Comparison of ENCODE assay signal across 14 cellular contexts in genomic region chr6:144710207-144710606, GRCh38.
DNase-seq lines count a peak whose midpoint lies in the region; ATAC-seq, FAIRE-seq and TF ChIP-seq lines count a peak whose summit lies in the region.
"Had no signal": no experiment of that assay in that cellular context is flagged by ENCODE, and none has a peak within 500 bp of the region (broad histone marks: within the 10 kb centered on the region; RNA-seq: fewer than 3 reads in every experiment).

No MANE protein-coding gene starts in this region.

- TF ChIP-seq CTCF in mammary epithelial cell (conservative IDR thresholded peaks at IDR 0.05 in 1 of 2, IDR thresholded peaks at IDR 0.05 in 1 of 2; ENCODE audit: extremely low read depth in 1 of 2, insufficient read depth in 1 of 2, low read depth in 1 of 2, low read length in 2 of 2) (no peak), keratinocyte (optimal IDR thresholded peaks at IDR 0.05 in 1 of 3, IDR thresholded peaks at IDR 0.05 in 1 of 3, conservative IDR thresholded peaks at IDR 0.05 in 1 of 3; ENCODE audit: extremely low read depth in 1 of 3, insufficient read depth in 2 of 3, low read length in 3 of 3) (no peak)

- 23% methylated on average over 3 of the region's 3 CpGs for WGBS in mammary epithelial cell (ENCODE audit: low coverage, missing lambda C conversion rate)

- H3K4me3 ChIP-seq in mammary epithelial cell (replicated peaks in 1 of 3; ENCODE audit: insufficient read depth in 1 of 3, low read depth in 2 of 3, low read length in 3 of 3) (no peak overlapping the region), keratinocyte (ENCODE audit: control insufficient read depth in 2 of 3, extremely low read depth in 1 of 3, insufficient read depth in 2 of 3, low read depth in 1 of 3, low read length in 3 of 3) (no peak overlapping the region)
- H3K4me3 ChIP-seq: hepatocyte, Peyer's patch, right atrium auricular region, thyroid gland had no signal

- H3K79me2 ChIP-seq in mammary epithelial cell (ENCODE audit: insufficient read depth, low read length) (no peaks in the 10 kb centered on the region), keratinocyte (ENCODE audit: control insufficient read depth, insufficient read depth, low read length) (no peaks in the 10 kb centered on the region)
- H3K79me2 ChIP-seq: hepatocyte had no signal

- intact Hi-C loops in mammary epithelial cell (cut with micrococcal nuclease) = loop anchor here (2.0 kb wide), 1 partner anchor 49 kb away; no protein-coding TSS in a partner anchor

- H3K9ac ChIP-seq in mammary epithelial cell (ENCODE audit: insufficient read depth, low read length) = no peak overlapping the region
- no peak overlapping the region for H3K9ac ChIP-seq in keratinocyte (ENCODE audit: control insufficient read depth, extremely low read depth, insufficient read depth, low read length)

- dilution Hi-C loops in mammary epithelial cell (cut with HindIII; ENCODE audit: low sequenced_read_pairs) = no loop called here
- dilution Hi-C loops in keratinocyte (cut with MboI; ENCODE audit: extremely low pct_ligation_motif_present, low sequenced_read_pairs) = no loop called here

- CTCF ChIA-PET in mammary epithelial cell (lab: Charles Lee; ENCODE audit: low non-redundant PET) = interaction anchor here (1.1 kb wide), 1 partner anchor 133 kb away, joined by 5 read pairs; no protein-coding TSS in a partner anchor

- no peaks in the 10 kb centered on the region for H3K9me3 ChIP-seq in mammary epithelial cell (replicated peaks; ENCODE audit: insufficient read depth, low read length)
- no peaks in the 10 kb centered on the region for H3K9me3 ChIP-seq in keratinocyte (ENCODE audit: control insufficient read depth, low read depth, low read length)
- H3K9me3 ChIP-seq: Peyer's patch, right atrium auricular region, thyroid gland had no signal

- H3K36me3 ChIP-seq in mammary epithelial cell (ENCODE audit: insufficient read depth, low read length) (no peaks in the 10 kb centered on the region), keratinocyte (ENCODE audit: control insufficient read depth in 2 of 2, extremely low read depth in 1 of 2, insufficient read depth in 2 of 2, low read length in 2 of 2) (no peaks in the 10 kb centered on the region)
- H3K36me3 ChIP-seq: Peyer's patch, right atrium auricular region had no signal

- no peaks in the 10 kb centered on the region for H3K27me3 ChIP-seq in mammary epithelial cell (ENCODE audit: insufficient read depth, low read length)
- no peaks in the 10 kb centered on the region for H3K27me3 ChIP-seq in keratinocyte (ENCODE audit: control insufficient read depth, extremely low read depth, insufficient read depth, low read length)
- H3K27me3 ChIP-seq: hepatocyte, Peyer's patch, right atrium auricular region, thyroid gland had no signal

- in situ Hi-C loops in mammary epithelial cell (cut with MboI; ENCODE audit: low sequenced_read_pairs in 2 of 2) = no loop called here

- FAIRE-seq in keratinocyte (lab: Jason Lieb, UNC) = peak; percentile 99

- H2AFZ ChIP-seq in mammary epithelial cell (ENCODE audit: low read depth, low read length) = no peak overlapping the region
- no peak overlapping the region for H2AFZ ChIP-seq in keratinocyte (ENCODE audit: control insufficient read depth, low read length)
- H2AFZ ChIP-seq: hepatocyte had no signal

- no TSS peak for BruUV-seq in mammary epithelial cell (replicated peaks; lab: Mats Ljungman, UMichigan)

- ATAC-seq in activated CD4-positive, CD25-positive, alpha-beta regulatory T cell treated with anti-CD3 and anti-CD28 coated beads, Interleukin-2, amount 50 U/mL, for 24 hours = no peak
- ATAC-seq: WTC11 had no signal

- no peaks in the 10 kb centered on the region for H3K9me1 ChIP-seq in keratinocyte (ENCODE audit: control insufficient read depth, extremely low read depth, insufficient read depth, low read length)

- H4K20me1 ChIP-seq in mammary epithelial cell (ENCODE audit: insufficient read depth, low read length) = no peaks in the 10 kb centered on the region
- no peaks in the 10 kb centered on the region for H4K20me1 ChIP-seq in keratinocyte (ENCODE audit: control insufficient read depth, extremely low read depth, insufficient read depth, low read length)

- peak overlapping the region; percentile 79 for H3K27ac ChIP-seq in mammary epithelial cell (ENCODE audit: insufficient read depth, low read depth, low read length)
- peak overlapping the region; percentile 70 for H3K27ac ChIP-seq in keratinocyte (ENCODE audit: control insufficient read depth, insufficient read depth, low read length)
- H3K27ac ChIP-seq: hepatocyte, Peyer's patch, right atrium auricular region, thyroid gland had no signal

- H3K4me1 ChIP-seq in mammary epithelial cell (ENCODE audit: insufficient read depth, low read length) (peaks cover 27% of the 10 kb centered on the region), keratinocyte (ENCODE audit: control insufficient read depth, extremely low read depth, insufficient read depth, low read length) (peaks cover 28% of the 10 kb centered on the region)
- H3K4me1 ChIP-seq: Peyer's patch, right atrium auricular region had no signal

- DNase-seq in AG08395 (ENCODE audit: low spot score) (peak; percentile 82), LHCN-M2 (ENCODE audit: low read depth) (peak; percentile 77), mammary epithelial cell (peak; percentile 91), keratinocyte (ENCODE audit: low read depth, low spot score) (peak; percentile 52), DMS153 treated with DMSO at 0.1 percent for 48 hours (lab: John Stamatoyannopoulos, UW; ENCODE audit: unreplicated experiment) (no peak), OCI-M2 (lab: John Stamatoyannopoulos, UW; ENCODE audit: unreplicated experiment) (no peak)
- DNase-seq in stimulated activated CD4-positive, alpha-beta T cell treated with anti-CD3 and anti-CD28 coated beads, Interleukin-4, amount 100 ng/mL, for 4 hours = no peak
- DNase-seq: C1 segment of cervical spinal cord, Peyer's patch, thyroid gland had no signal

- H3K4me2 ChIP-seq in mammary epithelial cell (ENCODE audit: insufficient read depth, low read depth, low read length) (peak overlapping the region; percentile 29), keratinocyte (ENCODE audit: control insufficient read depth, extremely low read depth, insufficient read depth, low read depth, low read length) (peak overlapping the region; percentile 18)
- H3K4me2 ChIP-seq: hepatocyte had no signal

Comparison
In these comparisons a context has a peak if more than half of its experiments do, and no peak if none do; other contexts are left out.
1. DNase-seq: peak in AG08395 (single experiment), LHCN-M2 (single experiment), mammary epithelial cell (single experiment) and keratinocyte (single experiment); none in stimulated activated CD4-positive, alpha-beta T cell treated with anti-CD3 and anti-CD28 coated beads, Interleukin-4, amount 100 ng/mL, for 4 hours (0 of 2), DMS153 treated with DMSO at 0.1 percent for 48 hours (single experiment) and OCI-M2 (single experiment).